In the genomic region with DNA sequence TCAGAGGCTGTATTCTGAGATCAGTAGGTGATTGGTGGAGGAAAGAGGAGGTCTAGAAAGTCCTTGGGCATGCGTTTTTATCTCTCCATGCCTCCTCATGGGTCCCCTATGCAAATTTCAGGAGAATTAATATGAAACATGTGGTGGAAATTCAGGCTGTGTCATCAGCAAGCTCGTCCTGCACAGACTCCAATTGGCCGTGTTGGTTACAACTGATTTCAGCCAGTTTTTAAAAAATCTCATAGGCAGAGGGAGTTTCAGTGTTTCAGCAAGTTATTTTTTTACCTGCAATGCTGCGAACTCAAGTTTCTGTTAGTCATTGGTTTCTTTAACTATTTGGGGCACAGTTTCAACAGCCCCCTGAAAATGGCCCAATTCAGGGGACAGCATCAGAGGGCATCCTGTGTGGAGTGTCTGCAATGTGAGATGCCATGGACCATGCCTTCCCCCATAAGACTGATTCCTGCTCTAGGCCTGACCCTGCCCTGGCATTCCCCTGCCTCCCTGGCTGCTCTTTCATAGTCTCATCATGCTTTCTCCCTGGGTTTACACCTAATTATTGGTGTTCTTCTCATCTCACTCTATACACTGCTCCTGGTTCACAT, we compare ENCODE assay signal across 22 cellular contexts. TPM values are rescaled to one million over a fixed set of nuclear protein-coding genes. Genes with fewer than 3 reads are reported as not detected.
DNase-seq lines count a peak whose midpoint lies in the region; ATAC-seq and TF ChIP-seq lines count a peak whose summit lies in the region.
"Had no signal": no experiment of that assay in that cellular context is flagged by ENCODE, and none has a peak within 500 bp of the region (broad histone marks: within the 10 kb centered on the region; RNA-seq: fewer than 3 reads in every experiment).

No MANE protein-coding gene starts in this region.

- no peaks in the 10 kb centered on the region for H3K9me2 ChIP-seq in Karpas-422 (replicated peaks; ENCODE audit: insufficient read depth, low read length)

- peak; percentile 4 for DNase-seq in activated CD8-positive, alpha-beta T cell treated with anti-CD3 and anti-CD28 coated beads, Interleukin-2, amount 10 ng/mL, durations not matched to agents 7 days and 5 days
- DNase-seq in activated CD8-positive, alpha-beta T cell treated with anti-CD3 and anti-CD28 coated beads for 36 hours = no peak
- DNase-seq in lower leg skin (ENCODE audit: low spot score in 2 of 2) (peak; percentile 13 to 34), tibial nerve (ENCODE audit: low spot score in 2 of 2) (no peak), Karpas-422 (no peak)
- DNase-seq in activated CD4-positive, alpha-beta T cell treated with anti-CD3 and anti-CD28 coated beads for 36 hours = no peak
- DNase-seq: 8988T; activated CD4-positive, alpha-beta T cell treated with anti-CD3 and anti-CD28 coated beads, Interleukin-2, amount 50 U/mL, for 1 hour; activated T-cell treated with anti-CD3 and anti-CD28 coated beads, Interleukin-2, amount 50 U/mL, for 4 hours; lower lobe of right lung; naive B cell; NCI-H69; spleen; upper lobe of left lung had no signal

- peaks cover 8% of the 10 kb centered on the region for H3K27me3 Mint-ChIP-seq in activated CD8-positive, alpha-beta T cell treated with anti-CD3 and anti-CD28 coated beads, Interleukin-2, amount 10 ng/mL, durations not matched to agents 7 days and 5 days (ENCODE audit: low read depth)
- H3K27me3 Mint-ChIP-seq in activated CD8-positive, alpha-beta T cell treated with anti-CD3 and anti-CD28 coated beads for 36 hours = peaks cover 5% of the 10 kb centered on the region
- H3K27me3 Mint-ChIP-seq in activated CD4-positive, alpha-beta T cell treated with anti-CD3 and anti-CD28 coated beads for 36 hours = peaks cover 8% of the 10 kb centered on the region
- H3K27me3 Mint-ChIP-seq: activated naive CD8-positive, alpha-beta T cell had no signal

- H3K36me3 ChIP-seq in tibial nerve (no peaks in the 10 kb centered on the region), Karpas-422 (ENCODE audit: insufficient read depth, low read length) (no peaks in the 10 kb centered on the region)
- H3K36me3 ChIP-seq: cardiac muscle cell, lower lobe of right lung, spleen, upper lobe of left lung had no signal

- peak in 1 of 2 donors; percentile 4 for TF ChIP-seq EP300 in tibial nerve (IDR thresholded peaks at IDR 0.05)

- no peaks in the 10 kb centered on the region for H3K4me1 Mint-ChIP-seq in activated CD8-positive, alpha-beta T cell treated with anti-CD3 and anti-CD28 coated beads, Interleukin-2, amount 10 ng/mL, durations not matched to agents 7 days and 5 days (ENCODE audit: low read depth)
- no peaks in the 10 kb centered on the region for H3K4me1 Mint-ChIP-seq in activated CD8-positive, alpha-beta T cell treated with anti-CD3 and anti-CD28 coated beads for 36 hours (ENCODE audit: low read depth)
- no peaks in the 10 kb centered on the region for H3K4me1 Mint-ChIP-seq in activated CD4-positive, alpha-beta T cell treated with anti-CD3 and anti-CD28 coated beads for 36 hours
- H3K4me1 Mint-ChIP-seq: naive B cell had no signal

- no peaks in the 10 kb centered on the region for H3K79me2 ChIP-seq in Karpas-422 (ENCODE audit: low read length)

- intact Hi-C loops in activated CD8-positive, alpha-beta T cell treated with anti-CD3 and anti-CD28 coated beads for 36 hours (cut with micrococcal nuclease) = no loop called here
- intact Hi-C loops in lower leg skin (cut with DNase I; ENCODE audit: low total_unique reads) = loop anchor here (10.0 kb wide), 1 partner anchor 396 kb away; no protein-coding TSS in a partner anchor
- intact Hi-C loops in activated CD4-positive, alpha-beta T cell treated with anti-CD3 and anti-CD28 coated beads for 36 hours (cut with DNase I, micrococcal nuclease) = no loop called here

- POLR2A ChIA-PET in activated CD8-positive, alpha-beta T cell treated with anti-CD3 and anti-CD28 coated beads, Interleukin-2, amount 10 ng/mL, durations not matched to agents 7 days and 5 days (lab: Charles Lee) = no interaction called here
- POLR2A ChIA-PET in activated CD8-positive, alpha-beta T cell treated with anti-CD3 and anti-CD28 coated beads for 36 hours (lab: Charles Lee) = no interaction called here
- POLR2A ChIA-PET in activated CD4-positive, alpha-beta T cell treated with anti-CD3 and anti-CD28 coated beads for 36 hours (lab: Charles Lee) = no interaction called here

- H3K36me3 Mint-ChIP-seq in activated CD8-positive, alpha-beta T cell treated with anti-CD3 and anti-CD28 coated beads, Interleukin-2, amount 10 ng/mL, durations not matched to agents 7 days and 5 days (ENCODE audit: low read depth) = no peaks in the 10 kb centered on the region
- H3K36me3 Mint-ChIP-seq in activated CD8-positive, alpha-beta T cell treated with anti-CD3 and anti-CD28 coated beads for 36 hours (ENCODE audit: low read depth) = peaks cover 6% of the 10 kb centered on the region
- peaks cover 6% of the 10 kb centered on the region for H3K36me3 Mint-ChIP-seq in activated CD4-positive, alpha-beta T cell treated with anti-CD3 and anti-CD28 coated beads for 36 hours (ENCODE audit: low read depth)

- H3K27ac ChIP-seq in cingulate gyrus (ENCODE audit: low read depth, low read length) (peak overlapping the region; percentile 98), tibial nerve (peak overlapping the region; percentile 61 to 90 (median 77)), Karpas-422 (ENCODE audit: low read length) (no peak overlapping the region)
- H3K27ac ChIP-seq: C4-2B, cardiac muscle cell, HL-60, lower lobe of right lung, spleen, upper lobe of left lung had no signal

- no peak overlapping the region for H3K9ac ChIP-seq in Karpas-422 (ENCODE audit: low read length)

- TF ChIP-seq CTCF in activated CD8-positive, alpha-beta T cell treated with anti-CD3 and anti-CD28 coated beads for 36 hours (IDR thresholded peaks at IDR 0.05) = no peak
- TF ChIP-seq CTCF in lower leg skin (IDR thresholded peaks at IDR 0.05) = no peak
- TF ChIP-seq CTCF in tibial nerve (IDR thresholded peaks at IDR 0.05) = no peak

- H3K4me1 ChIP-seq in tibial nerve (peaks cover 0 to 35% (median 14%) of the 10 kb centered on the region in 4 donors), Karpas-422 (ENCODE audit: low read length) (peaks cover 3% of the 10 kb centered on the region; the same call in 1 of the 2 replicates)
- H3K4me1 ChIP-seq: lower lobe of right lung, spleen, upper lobe of left lung had no signal

- H3K4me2 ChIP-seq in Karpas-422 (ENCODE audit: low read depth, low read length, poor library complexity, severe bottlenecking) = no peak overlapping the region

- no peak for ATAC-seq in activated CD8-positive, alpha-beta T cell treated with anti-CD3 and anti-CD28 coated beads, Interleukin-2, amount 10 ng/mL, durations not matched to agents 7 days and 5 days
- ATAC-seq in activated CD8-positive, alpha-beta T cell treated with anti-CD3 and anti-CD28 coated beads for 36 hours = no peak
- ATAC-seq in GM21360 (IDR thresholded peaks at IDR 0.05; ENCODE audit: unreplicated experiment) = no peak
- no peak for ATAC-seq in activated CD4-positive, alpha-beta T cell treated with anti-CD3 and anti-CD28 coated beads for 36 hours
- ATAC-seq: activated T-cell treated with anti-CD3 and anti-CD28 coated beads, Interleukin-2, amount 50 U/mL, for 4 hours; lower lobe of right lung had no signal

- no peak overlapping the region for H3K4me3 ChIP-seq in lower leg skin (ENCODE audit: low read depth, poor library complexity, severe bottlenecking)
- H3K4me3 ChIP-seq in tibial nerve = no peak overlapping the region
- no peak overlapping the region for H3K4me3 ChIP-seq in Karpas-422 (ENCODE audit: low read length)
- H3K4me3 ChIP-seq: cardiac muscle cell, lower lobe of right lung, spleen, upper lobe of left lung had no signal

- WGBS in lower leg skin, 2 donors = 48 to 66% methylated on average over 4 of the region's 4 CpGs
- WGBS in tibial nerve, 2 donors = 12 to 40% methylated on average over 4 of the region's 4 CpGs

- H3K9me3 ChIP-seq in tibial nerve = peaks cover 0 to 11% (median 0%) of the 10 kb centered on the region in 4 donors
- H3K9me3 ChIP-seq in Karpas-422 (ENCODE audit: low read length) = 0 out of 2 replicates have a peak, but pooled peaks cover 5% of the 10 kb centered on the region
- H3K9me3 ChIP-seq: lower lobe of right lung had no signal

- no peak overlapping the region for H3K27ac Mint-ChIP-seq in activated CD8-positive, alpha-beta T cell treated with anti-CD3 and anti-CD28 coated beads, Interleukin-2, amount 10 ng/mL, durations not matched to agents 7 days and 5 days
- no peak overlapping the region for H3K27ac Mint-ChIP-seq in activated CD8-positive, alpha-beta T cell treated with anti-CD3 and anti-CD28 coated beads for 36 hours
- H3K27ac Mint-ChIP-seq in activated CD4-positive, alpha-beta T cell treated with anti-CD3 and anti-CD28 coated beads for 36 hours = no peak overlapping the region
- H3K27ac Mint-ChIP-seq: activated naive CD8-positive, alpha-beta T cell; IgD-negative memory B cell; naive B cell; progenitor cell of endocrine pancreas had no signal

- no peaks in the 10 kb centered on the region for H4K20me1 ChIP-seq in Karpas-422 (ENCODE audit: insufficient read depth, low read depth, low read length)

- no peak for TF ChIP-seq POLR2A in lower leg skin (IDR thresholded peaks at IDR 0.05)
- TF ChIP-seq POLR2A in tibial nerve (IDR thresholded peaks at IDR 0.05) = no peak

- H3K9me3 Mint-ChIP-seq in activated CD8-positive, alpha-beta T cell treated with anti-CD3 and anti-CD28 coated beads, Interleukin-2, amount 10 ng/mL, durations not matched to agents 7 days and 5 days (ENCODE audit: insufficient read depth) = peaks cover 13% of the 10 kb centered on the region
- peaks cover 13% of the 10 kb centered on the region for H3K9me3 Mint-ChIP-seq in activated CD8-positive, alpha-beta T cell treated with anti-CD3 and anti-CD28 coated beads for 36 hours
- H3K9me3 Mint-ChIP-seq in activated CD4-positive, alpha-beta T cell treated with anti-CD3 and anti-CD28 coated beads for 36 hours (ENCODE audit: low read depth) = peaks cover 15% of the 10 kb centered on the region

- CTCF ChIA-PET in activated CD8-positive, alpha-beta T cell treated with anti-CD3 and anti-CD28 coated beads, Interleukin-2, amount 10 ng/mL, durations not matched to agents 7 days and 5 days (lab: Charles Lee) = no interaction called here
- CTCF ChIA-PET in activated CD8-positive, alpha-beta T cell treated with anti-CD3 and anti-CD28 coated beads for 36 hours (lab: Charles Lee) = no interaction called here
- CTCF ChIA-PET in activated CD4-positive, alpha-beta T cell treated with anti-CD3 and anti-CD28 coated beads for 36 hours (lab: Charles Lee) = interaction anchor here (1.0 kb wide), 1 partner anchor 21 kb away, joined by 4 read pairs; no protein-coding TSS in a partner anchor

- H2AFZ ChIP-seq in Karpas-422 (ENCODE audit: low read length) = no peak overlapping the region

- no peak overlapping the region for H3K4me3 Mint-ChIP-seq in activated CD8-positive, alpha-beta T cell treated with anti-CD3 and anti-CD28 coated beads, Interleukin-2, amount 10 ng/mL, durations not matched to agents 7 days and 5 days
- no peak overlapping the region for H3K4me3 Mint-ChIP-seq in activated CD8-positive, alpha-beta T cell treated with anti-CD3 and anti-CD28 coated beads for 36 hours
- H3K4me3 Mint-ChIP-seq in activated CD4-positive, alpha-beta T cell treated with anti-CD3 and anti-CD28 coated beads for 36 hours = no peak overlapping the region
- H3K4me3 Mint-ChIP-seq: activated naive CD8-positive, alpha-beta T cell; activated T-cell treated with anti-CD3 and anti-CD28 coated beads, Interleukin-2, amount 50 U/mL, for 4 hours; IgD-negative memory B cell had no signal

- H3K27me3 ChIP-seq in tibial nerve = no peaks in the 10 kb centered on the region
- H3K27me3 ChIP-seq in Karpas-422 (ENCODE audit: low read length) = no peaks in the 10 kb centered on the region
- H3K27me3 ChIP-seq: spleen, upper lobe of left lung had no signal

RNA-seq across cellular contexts. Expression of a gene that starts 60.0 kb away (rescaled TPM):
- total RNA-seq in activated CD8-positive, alpha-beta T cell treated with anti-CD3 and anti-CD28 coated beads, Interleukin-2, amount 10 ng/mL, durations not matched to agents 7 days and 5 days = 1 to 10 TPM; 2.5 to 2.6 TPM
- total RNA-seq in activated CD8-positive, alpha-beta T cell treated with anti-CD3 and anti-CD28 coated beads for 36 hours = 1 to 10 TPM; 6.2 to 6.9 TPM
- total RNA-seq in lower leg skin (10 to 100 TPM; 71.1 to 80.1 (median 73.3) TPM), tibial nerve (100 to 1,000 TPM in 3 of 4 donors, 10 to 100 TPM in 1; 91.9 to 162 (median 113) TPM)
- 3.0 and 3.7 TPM in 2 replicates for total RNA-seq in Karpas-422 (2014; rRNA removed; shearing (Covaris generic); ENCODE audit: low replicate concordance)
- 1 to 10 TPM; 5.8 to 6.9 TPM for total RNA-seq in activated CD4-positive, alpha-beta T cell treated with anti-CD3 and anti-CD28 coated beads for 36 hours

Comparison
In these comparisons a context has a peak if more than half of its experiments do, and no peak if none do; other contexts are left out.
1. DNase-seq: peak in activated CD8-positive, alpha-beta T cell treated with anti-CD3 and anti-CD28 coated beads, Interleukin-2, amount 10 ng/mL, durations not matched to agents 7 days and 5 days (single experiment) and lower leg skin (2 of 2); none in activated CD8-positive, alpha-beta T cell treated with anti-CD3 and anti-CD28 coated beads for 36 hours (single experiment), tibial nerve (0 of 2), Karpas-422 (single experiment) and activated CD4-positive, alpha-beta T cell treated with anti-CD3 and anti-CD28 coated beads for 36 hours (single experiment).
2. RNA of a gene that starts 60.0 kb away (total RNA-seq): 91.9 to 162 TPM in tibial nerve and 71.1 to 80.1 TPM in lower leg skin; 6.2 to 6.9 TPM in activated CD8-positive, alpha-beta T cell treated with anti-CD3 and anti-CD28 coated beads for 36 hours, 5.8 to 6.9 TPM in activated CD4-positive, alpha-beta T cell treated with anti-CD3 and anti-CD28 coated beads for 36 hours, 3.0 to 3.7 TPM in Karpas-422 and 2.5 to 2.6 TPM in activated CD8-positive, alpha-beta T cell treated with anti-CD3 and anti-CD28 coated beads, Interleukin-2, amount 10 ng/mL, durations not matched to agents 7 days and 5 days; every median in the first group is over 4 times any median in the second.